ENCODE assay signal across 10 cellular contexts in the genomic region with DNA sequence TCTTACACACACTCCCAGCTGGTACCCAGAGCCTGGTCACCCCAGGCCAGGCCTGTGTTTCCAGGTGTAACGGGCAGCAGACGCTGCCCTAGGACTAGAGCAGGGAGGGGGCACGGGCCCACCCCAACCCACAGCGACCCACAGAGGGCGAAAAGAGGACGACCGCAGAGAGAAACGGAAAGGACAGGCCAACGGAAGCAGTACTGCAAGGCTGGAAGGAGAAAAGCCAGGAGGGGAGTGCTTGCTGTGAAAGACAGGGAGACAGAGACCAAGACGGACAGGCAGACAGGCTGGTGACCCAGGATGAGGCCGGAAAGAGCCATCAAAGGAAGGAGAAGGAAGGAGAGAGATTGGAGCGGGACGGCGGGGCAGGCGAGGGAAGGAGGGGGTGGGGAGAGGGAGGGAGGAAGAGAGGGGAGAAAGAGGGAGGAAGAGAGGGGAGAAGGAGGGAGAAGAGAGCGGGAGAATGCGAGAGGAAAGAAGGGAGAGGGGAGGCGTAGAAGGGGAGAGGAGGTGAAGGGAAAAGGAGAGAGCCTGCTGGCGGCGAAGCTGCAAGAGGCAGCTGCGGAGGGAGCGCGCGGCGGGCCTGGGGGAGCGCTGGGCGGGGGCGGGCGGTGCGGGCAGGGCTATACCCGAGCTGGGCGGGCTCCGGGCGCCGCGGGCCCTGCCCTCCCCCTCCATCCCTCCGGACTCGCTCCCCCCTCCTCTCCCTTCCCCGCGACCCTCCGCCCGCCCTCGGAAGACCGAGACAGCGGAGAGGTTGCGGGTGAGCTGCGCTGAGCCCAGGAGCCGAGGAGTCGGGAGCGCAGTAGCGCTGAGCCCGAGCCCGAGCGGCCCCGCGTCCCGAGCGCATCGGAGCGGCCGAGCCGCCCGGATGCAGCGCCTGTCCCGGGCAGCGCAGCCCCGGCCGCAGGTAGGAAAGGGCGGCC. TPM values are rescaled to one million over a fixed set of nuclear protein-coding genes. Genes with fewer than 3 reads are reported as not detected.
DNase-seq lines count a peak whose midpoint lies in the region; ATAC-seq, FAIRE-seq and TF ChIP-seq lines count a peak whose summit lies in the region.
"Had no signal": no experiment of that assay in that cellular context is flagged by ENCODE, and none has a peak within 500 bp of the region (broad histone marks: within the 10 kb centered on the region; RNA-seq: fewer than 3 reads in every experiment).

A gene (plus strand): TSS at position 732 of the 929 bp plus-strand sequence. CDS start 24,464 bp downstream, outside the sequence.

- no peaks in the 10 kb centered on the region for H3K36me3 ChIP-seq in mesodermal cell (ENCODE audit: control insufficient read depth, insufficient read depth, low read length)
- no peaks in the 10 kb centered on the region for H3K36me3 ChIP-seq in transverse colon

- H3K36me3 Mint-ChIP-seq in activated T-cell treated with anti-CD3 and anti-CD28 coated beads, Interleukin-2, amount 50 U/mL, for 4 hours (ENCODE audit: insufficient read depth) = no peaks in the 10 kb centered on the region

- peak in 1 of 5 experiments; percentile 15 for TF ChIP-seq CTCF in transverse colon (IDR thresholded peaks at IDR 0.05)

- no peak for FAIRE-seq in GM19239 (lab: Jason Lieb, UNC)
- FAIRE-seq: G401.6 had no signal

- intact Hi-C loops in transverse colon (cut with DNase I; ENCODE audit: low total_unique reads) = no loop called here

- in situ Hi-C loops in transverse colon (cut with MboI; ENCODE audit: low pct_ligation_motif_present in 1 of 4, low pct_unique_long_range_greater_than_20kb in 1 of 4, low sequenced_read_pairs in 3 of 4) = no loop called here

- peaks cover 64% of the 10 kb centered on the region for H3K27me3 Mint-ChIP-seq in activated T-cell treated with anti-CD3 and anti-CD28 coated beads, Interleukin-2, amount 50 U/mL, for 4 hours (ENCODE audit: low read depth)

- TF ChIP-seq EP300 in transverse colon (IDR thresholded peaks at IDR 0.05; ENCODE audit: low read depth) = no peak

- H3K4me1 ChIP-seq in mesodermal cell (ENCODE audit: control insufficient read depth, insufficient read depth, low read length, poor library complexity, severe bottlenecking) (no peaks in the 10 kb centered on the region), transverse colon (no peaks in the 10 kb centered on the region)

- peak within 1 kb of the TSS; percentile 42 for H3K4me3 Mint-ChIP-seq in activated T-cell treated with anti-CD3 and anti-CD28 coated beads, Interleukin-2, amount 50 U/mL, for 4 hours

- no peak for TF ChIP-seq POLR2A in transverse colon (IDR thresholded peaks at IDR 0.05)

- ATAC-seq in activated T-cell treated with anti-CD3 and anti-CD28 coated beads, Interleukin-2, amount 50 U/mL, for 4 hours = peak; percentile 56 to 58

- H3K27me3 ChIP-seq in transverse colon = peaks cover 65% of the 10 kb centered on the region

- 1% methylated on average over 40 to 42 of the region's 69 CpGs for WGBS in mesodermal cell (ENCODE audit: insufficient coverage in 2 of 2), 2 experiments
- 1% methylated on average over 26 of the region's 69 CpGs; no CpG with 5 or more reads in 1 of the 2 donors for WGBS in transverse colon (ENCODE audit: low coverage in 1 of 2), 2 donors

- H3K27ac ChIP-seq in cingulate gyrus (ENCODE audit: low read depth, low read length) (peak within 1 kb of the TSS; percentile 88), mesodermal cell (ENCODE audit: low read depth, low read length, severe bottlenecking) (no peak within 1 kb of the TSS), transverse colon (peak within 1 kb of the TSS in 1 of 4 donors; percentile 4)

- H3K4me1 Mint-ChIP-seq in activated T-cell treated with anti-CD3 and anti-CD28 coated beads, Interleukin-2, amount 50 U/mL, for 4 hours (ENCODE audit: low read depth) = peaks cover 4% of the 10 kb centered on the region

- no peaks in the 10 kb centered on the region for H3K9me3 ChIP-seq in mesodermal cell (ENCODE audit: control insufficient read depth, low read length)
- H3K9me3 ChIP-seq in transverse colon = no peaks in the 10 kb centered on the region

- no peaks in the 10 kb centered on the region for H3K9me3 Mint-ChIP-seq in activated T-cell treated with anti-CD3 and anti-CD28 coated beads, Interleukin-2, amount 50 U/mL, for 4 hours

- DNase-seq in activated T-cell treated with anti-CD3 and anti-CD28 coated beads, Interleukin-2, amount 50 U/mL, for 4 hours = no peak
- no peak for DNase-seq in activated T-cell treated with anti-CD3 and anti-CD28 coated beads, Interleukin-2, amount 50 U/mL, for 1 hour
- DNase-seq in transverse colon (no peak), dedifferentiated amniotic fluid mesenchymal stem cell (ENCODE audit: extremely low spot score) (no peak), GM19239 (ENCODE audit: insufficient read length, low spot score) (no peak), HK-2 (ENCODE audit: unreplicated experiment) (no peak)

- H3K4me3 ChIP-seq in mesodermal cell (ENCODE audit: extremely low read depth, insufficient read depth, low read length, poor library complexity, severe bottlenecking) (peak within 1 kb of the TSS; percentile 49), transverse colon (peak within 1 kb of the TSS in 3 of 4 donors; percentile 10 to 42 (median 23))

RNA-seq across cellular contexts. Expression of the gene that starts here (rescaled TPM):
- total RNA-seq in activated T-cell treated with anti-CD3 and anti-CD28 coated beads, Interleukin-2, amount 50 U/mL, for 4 hours = not detected
- polyA plus RNA-seq in mesodermal cell (2013, experiment 1 of 2) = 2.5 TPM
- 1.2 TPM for polyA plus RNA-seq in mesodermal cell (2013, experiment 2 of 2)
- under 1 TPM in 3 of 4 donors, not detected in 1; 0.20 to 0.55 (median 0.48) TPM for total RNA-seq in transverse colon
- total RNA-seq: kidney epithelial cell had no signal

Comparison
In these comparisons a context has a peak if more than half of its experiments do, and no peak if none do; other contexts are left out.
1. Peak in ATAC-seq in activated T-cell treated with anti-CD3 and anti-CD28 coated beads, Interleukin-2, amount 50 U/mL, for 4 hours; RNA of the gene not detected or under 1 TPM.